Comparison of ENCODE assay signal across 28 cellular contexts in genomic region chr4:141387299-141387698, GRCh38.
"Had no signal": no experiment of that assay in that cellular context is flagged by ENCODE, and none has a peak within 500 bp of the region (broad histone marks: within the 10 kb centered on the region; RNA-seq: fewer than 3 reads in every experiment).

No MANE protein-coding gene starts in this region.

- DNase-seq: activated CD4-positive, alpha-beta memory T cell treated with anti-CD3 and anti-CD28 coated beads for 36 hours; activated CD4-positive, alpha-beta T cell treated with anti-CD3 and anti-CD28 coated beads for 36 hours; activated CD4-positive, alpha-beta T cell treated with anti-CD3 and anti-CD28 coated beads, Interleukin-2, amount 10 ng/mL, durations not matched to agents 24 days and 14 days; activated CD4-positive, CD25-positive, alpha-beta regulatory T cell; activated CD4-positive, CD25-positive, alpha-beta regulatory T cell treated with anti-CD3 and anti-CD28 coated beads, Interleukin-2, amount 50 U/mL, for 72 hours; activated CD8-positive, alpha-beta memory T cell treated with anti-CD3 and anti-CD28 coated beads, Interleukin-2, amount 10 ng/mL, durations not matched to agents 7 days and 5 days; activated CD8-positive, alpha-beta memory T cell treated with anti-CD3 and anti-CD28 coated beads, Interleukin-2, amount 50 U/mL, for 4 hours; activated CD8-positive, alpha-beta T cell treated with anti-CD3 and anti-CD28 coated beads, Interleukin-2, amount 10 ng/mL, durations not matched to agents 7 days and 5 days; activated effector memory CD4-positive, alpha-beta T cell treated with anti-CD3 and anti-CD28 coated beads, Interleukin-2, amount 50 U/mL, for 16 hours; activated naive CD4-positive, alpha-beta T cell treated with anti-CD3 and anti-CD28 coated beads for 36 hours; activated naive CD8-positive, alpha-beta T cell treated with anti-CD3 and anti-CD28 coated beads for 36 hours; activated naive CD8-positive, alpha-beta T cell treated with anti-CD3 and anti-CD28 coated beads, Interleukin-2, amount 50 U/mL, for 24 hours; activated T-cell treated with anti-CD3 and anti-CD28 coated beads, Interleukin-2, amount 50 U/mL, for 1 hour; activated T-cell treated with anti-CD3 and anti-CD28 coated beads, Interleukin-2, amount 50 U/mL, for 48 hours; adrenal gland; amygdala; aorta; brain microvascular endothelial cell; caudate nucleus; cortex of kidney; dermis blood vessel endothelial cell; effector CD4-positive, alpha-beta T cell; effector memory CD8-positive, alpha-beta T cell; erythroblast; foreskin fibroblast; head of caudate nucleus; T-helper 2 cell had no signal

- H3K27me3 ChIP-seq: adrenal gland, brain microvascular endothelial cell, esophagus muscularis mucosa had no signal

- H3K27ac ChIP-seq: adrenal gland, brain microvascular endothelial cell, esophagus muscularis mucosa had no signal

- H3K4me3 ChIP-seq: adrenal gland, esophagus muscularis mucosa had no signal

- H3K36me3 ChIP-seq: adrenal gland, brain microvascular endothelial cell, esophagus muscularis mucosa had no signal

- H3K9me3 ChIP-seq: adrenal gland, esophagus muscularis mucosa had no signal

- H3K4me1 ChIP-seq: adrenal gland, esophagus muscularis mucosa had no signal

- ATAC-seq: activated CD4-positive, alpha-beta T cell treated with anti-CD3 and anti-CD28 coated beads for 36 hours; activated CD8-positive, alpha-beta memory T cell treated with anti-CD3 and anti-CD28 coated beads, Interleukin-2, amount 10 ng/mL, durations not matched to agents 7 days and 5 days; activated CD8-positive, alpha-beta T cell treated with anti-CD3 and anti-CD28 coated beads, Interleukin-2, amount 10 ng/mL, durations not matched to agents 7 days and 5 days; activated naive CD8-positive, alpha-beta T cell treated with anti-CD3 and anti-CD28 coated beads, Interleukin-2, amount 50 U/mL, for 24 hours; effector memory CD8-positive, alpha-beta T cell had no signal
